8 cellular contexts compared by ENCODE assay signal in genomic region chr10:5977471-5978370, GRCh38. TPM values are rescaled to one million over a fixed set of nuclear protein-coding genes. Genes with fewer than 3 reads are reported as not detected.
DNase-seq lines count a peak whose midpoint lies in the region; ATAC-seq lines count a peak whose summit lies in the region.

A gene with protein sequence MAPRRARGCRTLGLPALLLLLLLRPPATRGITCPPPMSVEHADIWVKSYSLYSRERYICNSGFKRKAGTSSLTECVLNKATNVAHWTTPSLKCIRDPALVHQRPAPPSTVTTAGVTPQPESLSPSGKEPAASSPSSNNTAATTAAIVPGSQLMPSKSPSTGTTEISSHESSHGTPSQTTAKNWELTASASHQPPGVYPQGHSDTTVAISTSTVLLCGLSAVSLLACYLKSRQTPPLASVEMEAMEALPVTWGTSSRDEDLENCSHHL (minus strand): TSS chr10:5977543. CDS start chr10:5977492, 51 bp downstream.

- H3K27me3 ChIP-seq in effector memory CD4-positive, alpha-beta T cell (replicated peaks; ENCODE audit: control insufficient read depth, insufficient read depth, low read length, poor library complexity, severe bottlenecking): no peaks in the 10 kb centered on the region

- POLR2A ChIA-PET in activated CD8-positive, alpha-beta T cell treated with anti-CD3 and anti-CD28 coated beads, Interleukin-2, amount 10 ng/mL, durations not matched to agents 7 days and 5 days (lab: Charles Lee): interaction anchor here (0.8 to 3.4 kb wide), 15 partner anchors 10 to 292 kb away, joined by 3 to 18 read pairs (median 6); partner anchors contain the start of genes ANKRD16, FBH1 and GDI2

- peak; percentile 5 to 72 (median 62) for DNase-seq in NCI-H1417 (lab: John Stamatoyannopoulos, UW)
- DNase-seq in NCI-H1417 treated with DMSO at 0.1 percent for 48 hours (lab: John Stamatoyannopoulos, UW): no peak
- DNase-seq in NCI-H2196 (lab: John Stamatoyannopoulos, UW; ENCODE audit: unreplicated experiment): peak; percentile 29
- DNase-seq in activated CD8-positive, alpha-beta T cell treated with anti-CD3 and anti-CD28 coated beads, Interleukin-2, amount 10 ng/mL, durations not matched to agents 7 days and 5 days: peak; percentile 93
- DNase-seq in effector memory CD4-positive, alpha-beta T cell: peak; percentile 72 to 78 (median 73)
- DNase-seq in stimulated activated CD8-positive, alpha-beta memory T cell treated with anti-CD3 and anti-CD28 coated beads, Interleukin-2, amount 100 ng/mL, for 1 hour (ENCODE audit: low read depth in 2 of 2): peak; percentile 70 to 71

- peaks cover 25% of the 10 kb centered on the region for H3K4me1 Mint-ChIP-seq in activated CD8-positive, alpha-beta T cell treated with anti-CD3 and anti-CD28 coated beads, Interleukin-2, amount 10 ng/mL, durations not matched to agents 7 days and 5 days (ENCODE audit: low read depth)

- H3K27ac ChIP-seq in effector memory CD4-positive, alpha-beta T cell (ENCODE audit: insufficient read depth, low read length, poor library complexity, severe bottlenecking): peak within 1 kb of the TSS; percentile 93
- no peak within 1 kb of the TSS for H3K27ac ChIP-seq in mesodermal cell (ENCODE audit: low read depth, low read length, severe bottlenecking)

- CTCF ChIA-PET in activated CD8-positive, alpha-beta T cell treated with anti-CD3 and anti-CD28 coated beads, Interleukin-2, amount 10 ng/mL, durations not matched to agents 7 days and 5 days (lab: Charles Lee): interaction anchor here (1.2 to 3.8 kb wide), 10 partner anchors 10 to 238 kb away, joined by 3 to 22 read pairs (median 7); partner anchors contain the start of genes ANKRD16 and FBH1

- H3K9me3 Mint-ChIP-seq in activated CD8-positive, alpha-beta T cell treated with anti-CD3 and anti-CD28 coated beads, Interleukin-2, amount 10 ng/mL, durations not matched to agents 7 days and 5 days (ENCODE audit: insufficient read depth): no peaks in the 10 kb centered on the region

- H3K4me1 ChIP-seq in effector memory CD4-positive, alpha-beta T cell (ENCODE audit: control insufficient read depth, insufficient read depth, low read length, poor library complexity, severe bottlenecking): peaks cover 10% of the 10 kb centered on the region
- H3K4me1 ChIP-seq in mesodermal cell (ENCODE audit: control insufficient read depth, insufficient read depth, low read length, poor library complexity, severe bottlenecking): no peaks in the 10 kb centered on the region

- ATAC-seq in HG02763 (IDR thresholded peaks at IDR 0.05; ENCODE audit: unreplicated experiment): peak; percentile 58
- peak; percentile 87 for ATAC-seq in activated CD8-positive, alpha-beta T cell treated with anti-CD3 and anti-CD28 coated beads, Interleukin-2, amount 10 ng/mL, durations not matched to agents 7 days and 5 days

- H3K9me3 ChIP-seq in effector memory CD4-positive, alpha-beta T cell (ENCODE audit: control insufficient read depth, low read length): no peaks in the 10 kb centered on the region
- H3K9me3 ChIP-seq in mesodermal cell (ENCODE audit: control insufficient read depth, low read length): no peaks in the 10 kb centered on the region

- peak within 1 kb of the TSS; percentile 92 for H3K4me3 ChIP-seq in effector memory CD4-positive, alpha-beta T cell (ENCODE audit: insufficient read depth, low read depth, low read length, poor library complexity, severe bottlenecking)
- H3K4me3 ChIP-seq in mesodermal cell (ENCODE audit: extremely low read depth, insufficient read depth, low read length, poor library complexity, severe bottlenecking): peak within 1 kb of the TSS; percentile 49

- peak within 1 kb of the TSS; percentile 98 for H3K27ac Mint-ChIP-seq in activated CD8-positive, alpha-beta T cell treated with anti-CD3 and anti-CD28 coated beads, Interleukin-2, amount 10 ng/mL, durations not matched to agents 7 days and 5 days

- 0 to 1% methylated on average over 59 to 73 of the region's 83 CpGs for WGBS in mesodermal cell (ENCODE audit: insufficient coverage in 2 of 2), 2 experiments

- H3K4me3 Mint-ChIP-seq in activated CD8-positive, alpha-beta T cell treated with anti-CD3 and anti-CD28 coated beads, Interleukin-2, amount 10 ng/mL, durations not matched to agents 7 days and 5 days: peak within 1 kb of the TSS; percentile 97

- peaks cover 3% of the 10 kb centered on the region for H3K36me3 ChIP-seq in effector memory CD4-positive, alpha-beta T cell (ENCODE audit: control insufficient read depth, insufficient read depth, low read length)
- no peaks in the 10 kb centered on the region for H3K36me3 ChIP-seq in mesodermal cell (ENCODE audit: control insufficient read depth, insufficient read depth, low read length)

- H3K27me3 Mint-ChIP-seq in activated CD8-positive, alpha-beta T cell treated with anti-CD3 and anti-CD28 coated beads, Interleukin-2, amount 10 ng/mL, durations not matched to agents 7 days and 5 days (ENCODE audit: low read depth): peaks cover 5% of the 10 kb centered on the region

- peaks cover 16% of the 10 kb centered on the region for H3K36me3 Mint-ChIP-seq in activated CD8-positive, alpha-beta T cell treated with anti-CD3 and anti-CD28 coated beads, Interleukin-2, amount 10 ng/mL, durations not matched to agents 7 days and 5 days (ENCODE audit: low read depth)

RNA-seq across cellular contexts. Expression of the gene that starts here (rescaled TPM):
- total RNA-seq in activated CD8-positive, alpha-beta T cell treated with anti-CD3 and anti-CD28 coated beads, Interleukin-2, amount 10 ng/mL, durations not matched to agents 7 days and 5 days: 10 to 100 TPM; 17.2 to 18.1 TPM
- polyA plus RNA-seq in mesodermal cell (2013, experiment 1 of 2): 0.22 TPM
- not detected for polyA plus RNA-seq in mesodermal cell (2013, experiment 2 of 2)
